ENCODE assay signal across 3 cellular contexts in the genomic region with DNA sequence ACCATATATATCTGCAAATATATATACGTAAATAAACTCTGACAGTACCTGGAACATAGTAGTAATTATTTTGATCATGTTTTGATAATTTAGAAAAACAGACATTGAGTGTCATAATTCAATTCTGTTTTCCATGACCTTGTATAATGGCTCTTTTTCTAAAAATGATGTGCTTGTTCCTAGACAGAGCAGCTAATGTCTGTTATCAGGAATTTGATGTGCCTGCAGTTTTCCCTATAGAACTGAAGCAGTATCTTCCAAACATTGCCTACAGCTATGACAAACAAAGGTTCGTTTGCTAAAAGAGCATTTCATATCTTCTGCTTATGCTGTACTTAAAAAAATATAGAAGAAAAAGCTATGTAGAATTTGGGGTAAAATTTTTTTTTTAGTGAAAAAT.
A peak's percentile ranks its signal among the peaks of the same experiment; 100 is the strongest.
TF ChIP-seq lines count a peak whose summit lies in the region.

No MANE protein-coding gene starts in this region.

TF ChIP-seq in SK-N-SH, 30 proteins besides CTCF, POLR2A, EP300 and RAD21 (continued from another document):
- TF ChIP-seq RCOR1 (IDR thresholded peaks at IDR 0.05; ENCODE audit: low read length) = peak; percentile 80
- TF ChIP-seq CHD2 (IDR thresholded peaks at IDR 0.05; ENCODE audit: low read length, partially characterized antibody) = no peak
- TF ChIP-seq, protein P1, sequence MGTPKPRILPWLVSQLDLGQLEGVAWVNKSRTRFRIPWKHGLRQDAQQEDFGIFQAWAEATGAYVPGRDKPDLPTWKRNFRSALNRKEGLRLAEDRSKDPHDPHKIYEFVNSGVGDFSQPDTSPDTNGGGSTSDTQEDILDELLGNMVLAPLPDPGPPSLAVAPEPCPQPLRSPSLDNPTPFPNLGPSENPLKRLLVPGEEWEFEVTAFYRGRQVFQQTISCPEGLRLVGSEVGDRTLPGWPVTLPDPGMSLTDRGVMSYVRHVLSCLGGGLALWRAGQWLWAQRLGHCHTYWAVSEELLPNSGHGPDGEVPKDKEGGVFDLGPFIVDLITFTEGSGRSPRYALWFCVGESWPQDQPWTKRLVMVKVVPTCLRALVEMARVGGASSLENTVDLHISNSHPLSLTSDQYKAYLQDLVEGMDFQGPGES (IDR thresholded peaks at IDR 0.05; ENCODE audit: low read depth, low read length) = no peak
- TF ChIP-seq ELF1 (IDR thresholded peaks at IDR 0.05) = no peak
- TF ChIP-seq GATA2 (CRISPR knock-in tag; IDR thresholded peaks at IDR 0.05) = peak; percentile 87
- no peak for TF ChIP-seq EZH2phosphoT487 (IDR thresholded peaks at IDR 0.05; ENCODE audit: borderline replicate concordance, low read depth)
- no peak for TF ChIP-seq RFX5 (IDR thresholded peaks at IDR 0.05; ENCODE audit: low read length)

TF ChIP-seq in endothelial cell of umbilical vein, 7 proteins besides CTCF, POLR2A, EP300 and RAD21 (continued from another document):
- TF ChIP-seq, protein P2, sequence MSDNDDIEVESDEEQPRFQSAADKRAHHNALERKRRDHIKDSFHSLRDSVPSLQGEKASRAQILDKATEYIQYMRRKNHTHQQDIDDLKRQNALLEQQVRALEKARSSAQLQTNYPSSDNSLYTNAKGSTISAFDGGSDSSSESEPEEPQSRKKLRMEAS (IDR thresholded peaks at IDR 0.05; ENCODE audit: insufficient read depth, insufficient read length) = no peak
- no peak for TF ChIP-seq MYC (IDR thresholded peaks at IDR 0.05; ENCODE audit: low read depth, low read length)

TF ChIP-seq in GM12891, 5 proteins besides CTCF, POLR2A, EP300 and RAD21 (continued from another document):
- TF ChIP-seq PAX5 (IDR thresholded peaks at IDR 0.05; ENCODE audit: insufficient read depth, low read length, severe bottlenecking) = no peak
- no peak for TF ChIP-seq POU2F2 (IDR thresholded peaks at IDR 0.05; ENCODE audit: low read depth, low read length)
- no peak for TF ChIP-seq POLR2AphosphoS5 (IDR thresholded peaks at IDR 0.05; ENCODE audit: low read depth, low read length)
